Comparison of ENCODE assay signal across 11 cellular contexts in the genomic region with DNA sequence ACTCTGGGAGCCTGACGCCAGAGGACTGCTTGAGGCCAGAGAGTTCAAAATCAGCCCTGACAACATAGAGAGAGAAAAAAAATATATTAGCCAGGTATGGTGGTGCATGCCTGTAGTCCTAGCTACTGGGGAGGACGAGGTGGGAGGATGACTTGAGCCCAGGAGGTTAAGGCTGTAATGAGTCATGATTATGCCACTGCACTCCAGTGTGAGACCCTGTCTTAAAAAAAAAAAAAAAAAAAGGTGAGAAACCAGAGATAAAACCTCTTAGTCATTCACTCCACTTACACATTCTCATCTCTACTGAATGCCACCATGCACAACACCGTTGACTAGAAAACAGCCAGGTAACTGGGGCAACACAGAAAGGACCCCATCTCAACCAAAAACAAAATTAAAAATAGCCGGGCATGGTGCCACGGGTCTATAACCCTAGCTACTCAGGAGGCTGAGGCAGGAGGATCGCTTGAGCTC.
DNase-seq lines count a peak whose midpoint lies in the region; ATAC-seq and TF ChIP-seq lines count a peak whose summit lies in the region.
"Had no signal": no experiment of that assay in that cellular context is flagged by ENCODE, and none has a peak within 500 bp of the region (broad histone marks: within the 10 kb centered on the region; RNA-seq: fewer than 3 reads in every experiment).

No MANE protein-coding gene starts in this region.

- H3K4me3 Mint-ChIP-seq in activated T-helper 17 cell treated with anti-CD3 and anti-CD28 coated beads, Interleukin-2, amount 50 U/mL, for 72 hours, result peak overlapping the region; percentile 47
- H3K4me3 Mint-ChIP-seq: HFFc6 had no signal

- no peaks in the 10 kb centered on the region for H3K27me3 ChIP-seq in H7 (ENCODE audit: control insufficient read depth, insufficient read depth, low read length)
- H3K27me3 ChIP-seq: Peyer's patch had no signal

- DNase-seq in renal cortical epithelial cell (ENCODE audit: low read depth), result peak; percentile 52
- DNase-seq in H7, result no peak
- DNase-seq in DMS79 (lab: John Stamatoyannopoulos, UW), result no peak
- DNase-seq: HFFc6, mammary epithelial cell, Peyer's patch had no signal

- H3K27ac Mint-ChIP-seq in activated T-helper 17 cell treated with anti-CD3 and anti-CD28 coated beads, Interleukin-2, amount 50 U/mL, for 72 hours, result peak overlapping the region; percentile 94

- H3K9me3 Mint-ChIP-seq in activated T-helper 17 cell treated with anti-CD3 and anti-CD28 coated beads, Interleukin-2, amount 50 U/mL, for 72 hours, result no peaks in the 10 kb centered on the region
- H3K9me3 Mint-ChIP-seq: HFFc6 had no signal

- peaks cover 20% of the 10 kb centered on the region for H3K4me1 Mint-ChIP-seq in activated T-helper 17 cell treated with anti-CD3 and anti-CD28 coated beads, Interleukin-2, amount 50 U/mL, for 72 hours

- no peak for TF ChIP-seq POLR2A in GM18505 (IDR thresholded peaks at IDR 0.05; ENCODE audit: borderline replicate concordance, extremely low read depth, insufficient read depth, insufficient read length)

- ATAC-seq in GM18505 (IDR thresholded peaks at IDR 0.05; ENCODE audit: unreplicated experiment), result peak; percentile 29
- peak; percentile 57 for ATAC-seq in HG03175 (IDR thresholded peaks at IDR 0.05; ENCODE audit: unreplicated experiment)
- peak; percentile 96 for ATAC-seq in activated T-helper 17 cell treated with anti-CD3 and anti-CD28 coated beads, Interleukin-2, amount 50 U/mL, for 72 hours (replicated peaks)
- ATAC-seq in GM19035 (IDR thresholded peaks at IDR 0.05; ENCODE audit: unreplicated experiment), result no peak
- ATAC-seq in HG02678 (IDR thresholded peaks at IDR 0.05; ENCODE audit: unreplicated experiment), result no peak

- H3K36me3 ChIP-seq in H7 (replicated peaks; ENCODE audit: control insufficient read depth, insufficient read depth, low read length), result peaks cover 8% of the 10 kb centered on the region

- H3K4me3 ChIP-seq in H7 (ENCODE audit: insufficient read depth, low read depth, low read length), result no peak overlapping the region
- H3K4me3 ChIP-seq: Peyer's patch had no signal

- no peaks in the 10 kb centered on the region for H3K27me3 Mint-ChIP-seq in activated T-helper 17 cell treated with anti-CD3 and anti-CD28 coated beads, Interleukin-2, amount 50 U/mL, for 72 hours

- peaks cover 53% of the 10 kb centered on the region for H3K36me3 Mint-ChIP-seq in activated T-helper 17 cell treated with anti-CD3 and anti-CD28 coated beads, Interleukin-2, amount 50 U/mL, for 72 hours (ENCODE audit: low read depth)

Comparison
In these comparisons a context has a peak if more than half of its experiments do, and no peak if none do; other contexts are left out.
1. ATAC-seq: peak in GM18505 (single experiment), HG03175 (single experiment) and activated T-helper 17 cell treated with anti-CD3 and anti-CD28 coated beads, Interleukin-2, amount 50 U/mL, for 72 hours (single experiment); none in GM19035 (single experiment) and HG02678 (single experiment).